1 cellular context compared by ENCODE assay signal in genomic region chr10:61992683-61993629, GRCh38.
TF ChIP-seq lines count a peak whose summit lies in the region.

No MANE protein-coding gene starts in this region.

TF ChIP-seq in HEK293, 187 proteins besides CTCF, POLR2A, EP300 and RAD21 (continued from another document):
- TF ChIP-seq ZNF335 (tag by site-specific recombination; conservative IDR thresholded peaks at IDR 0.05) (peak; percentile 42; the same call in 1 of the 2 replicates), ZNF366 (tag by site-specific recombination; conservative IDR thresholded peaks at IDR 0.05) (peak; percentile 76; the same call in 1 of the 2 replicates), ZNF148 (tag by site-specific recombination; IDR thresholded peaks at IDR 0.05; ENCODE audit: borderline replicate concordance) (no peak), PRDM10 (tag by site-specific recombination; IDR thresholded peaks at IDR 0.05) (peak; percentile 72), ZNF311 (tag by site-specific recombination; IDR thresholded peaks at IDR 0.05; ENCODE audit: borderline replicate concordance) (no peak), ZNF404 (tag by site-specific recombination; IDR thresholded peaks at IDR 0.05) (no peak), ZIC2 (tag by site-specific recombination; IDR thresholded peaks at IDR 0.05) (no peak), ZNF324 (tag by site-specific recombination; IDR thresholded peaks at IDR 0.05) (0 out of 2 replicates have a peak, but pooled peaks have one; percentile 25), PRDM6 (tag by site-specific recombination; IDR thresholded peaks at IDR 0.05) (peak; percentile 95), ZNF629 (tag by site-specific recombination; IDR thresholded peaks at IDR 0.05) (peak; percentile 88), ZNF610 (tag by site-specific recombination; IDR thresholded peaks at IDR 0.05; ENCODE audit: borderline replicate concordance) (0 out of 2 replicates have a peak, but pooled peaks have one; percentile 12), KLF7 (tag by site-specific recombination; IDR thresholded peaks at IDR 0.05; ENCODE audit: borderline replicate concordance) (peak; percentile 69), ZNF473 (tag by site-specific recombination; IDR thresholded peaks at IDR 0.05) (no peak), KLF1 (tag by site-specific recombination; IDR thresholded peaks at IDR 0.05) (0 out of 2 replicates have a peak, but pooled peaks have one; percentile 39), GFI1B (tag by site-specific recombination; IDR thresholded peaks at IDR 0.05) (no peak), KLF10 (tag by site-specific recombination; IDR thresholded peaks at IDR 0.05) (peak; percentile 59), ZNF623 (tag by site-specific recombination; IDR thresholded peaks at IDR 0.05) (no peak), HOXA7 (CRISPR knock-in tag; IDR thresholded peaks at IDR 0.05; ENCODE audit: borderline replicate concordance) (no peak), ZSCAN23 (tag by site-specific recombination; IDR thresholded peaks at IDR 0.05) (no peak), SP7 (tag by site-specific recombination; IDR thresholded peaks at IDR 0.05) (peak; percentile 58; the same call in 1 of the 2 replicates), ZNF777 (tag by site-specific recombination; IDR thresholded peaks at IDR 0.05; ENCODE audit: borderline replicate concordance) (no peak), ZNF274 (IDR thresholded peaks at IDR 0.05; ENCODE audit: low read length) (no peak), ZNF274 (tag by site-specific recombination; IDR thresholded peaks at IDR 0.05; ENCODE audit: borderline replicate concordance) (no peak), ZNF394 (tag by site-specific recombination; IDR thresholded peaks at IDR 0.05; ENCODE audit: borderline replicate concordance) (no peak), ZBTB21 (tag by site-specific recombination; IDR thresholded peaks at IDR 0.05) (peak; percentile 85), ZBTB1 (tag by site-specific recombination; IDR thresholded peaks at IDR 0.05) (no peak), ZNF488 (tag by site-specific recombination; IDR thresholded peaks at IDR 0.05) (no peak), ZNF24 (tag by site-specific recombination; IDR thresholded peaks at IDR 0.05) (no peak), ZFHX2 (tag by site-specific recombination; conservative IDR thresholded peaks at IDR 0.05) (no peak), ZBTB26 (tag by site-specific recombination; optimal IDR thresholded peaks at IDR 0.05) (no peak), INSM2 (tag by site-specific recombination; IDR thresholded peaks at IDR 0.05) (no peak), ZNF521 (tag by site-specific recombination; IDR thresholded peaks at IDR 0.05) (no peak), ZNF138 (tag by site-specific recombination; IDR thresholded peaks at IDR 0.05; ENCODE audit: borderline replicate concordance) (no peak), ZNF175 (tag by site-specific recombination; IDR thresholded peaks at IDR 0.05) (no peak), ZNF341 (tag by site-specific recombination; IDR thresholded peaks at IDR 0.05; ENCODE audit: low read depth) (no peak)
TF ChIP-seq in HEK293: peak in this region for 17.
